ENCODE assay signal across 17 cellular contexts in genomic region chr4:183287309-183287659, GRCh38. TPM values are rescaled to one million over a fixed set of nuclear protein-coding genes. Genes with fewer than 3 reads are reported as not detected.
A peak's percentile ranks its signal among the peaks of the same experiment; 100 is the strongest.
DNase-seq lines count a peak whose midpoint lies in the region; ATAC-seq, FAIRE-seq and TF ChIP-seq lines count a peak whose summit lies in the region.
"Had no signal": no experiment of that assay in that cellular context is flagged by ENCODE, and none has a peak within 500 bp of the region (broad histone marks: within the 10 kb centered on the region; RNA-seq: fewer than 3 reads in every experiment).

No MANE protein-coding gene starts in this region.

- TF ChIP-seq CTCF in WTC11 (IDR thresholded peaks at IDR 0.05), result no peak

- H3K27ac ChIP-seq in small intestine (ENCODE audit: low read depth in 1 of 2, low read length in 1 of 2), result no peak overlapping the region
- H3K27ac ChIP-seq: ascending aorta, gastrocnemius medialis, thoracic aorta had no signal

- H3K27ac Mint-ChIP-seq in WTC11, result no peak overlapping the region
- H3K27ac Mint-ChIP-seq: activated T-cell treated with anti-CD3 and anti-CD28 coated beads, Interleukin-2, amount 50 U/mL, for 24 hours; natural killer cell had no signal

- no peaks in the 10 kb centered on the region for H3K4me1 ChIP-seq in small intestine (ENCODE audit: control insufficient read depth in 2 of 2, insufficient read depth in 1 of 2, low read depth in 1 of 2, low read length in 1 of 2)
- H3K4me1 ChIP-seq: ascending aorta, gastrocnemius medialis had no signal

- no peak overlapping the region for H3K4me3 ChIP-seq in small intestine (ENCODE audit: low read depth in 1 of 2, low read length in 2 of 2)
- H3K4me3 ChIP-seq: ascending aorta, gastrocnemius medialis, thoracic aorta had no signal

- no peaks in the 10 kb centered on the region for H3K27me3 ChIP-seq in small intestine (ENCODE audit: control insufficient read depth in 2 of 2, insufficient read depth in 2 of 2, low read length in 2 of 2)
- H3K27me3 ChIP-seq: ascending aorta, gastrocnemius medialis had no signal

- WGBS in small intestine, 3 donors, result 7 to 59% (median 29%) methylated on average over 2 of the region's 2 CpGs

- no peak overlapping the region for H3K4me3 Mint-ChIP-seq in WTC11
- H3K4me3 Mint-ChIP-seq: activated T-cell treated with anti-CD3 and anti-CD28 coated beads, Interleukin-2, amount 50 U/mL, for 24 hours; natural killer cell had no signal

- H3K9me3 ChIP-seq in small intestine (ENCODE audit: control insufficient read depth, low read depth), result no peaks in the 10 kb centered on the region
- H3K9me3 ChIP-seq: ascending aorta, gastrocnemius medialis, SK-N-SH, thoracic aorta had no signal

- peaks cover 80% of the 10 kb centered on the region for H3K36me3 Mint-ChIP-seq in WTC11
- H3K36me3 Mint-ChIP-seq: natural killer cell had no signal

- no peaks in the 10 kb centered on the region for H3K27me3 Mint-ChIP-seq in WTC11 (ENCODE audit: low read depth)
- H3K27me3 Mint-ChIP-seq: activated T-cell treated with anti-CD3 and anti-CD28 coated beads, Interleukin-2, amount 50 U/mL, for 24 hours had no signal

- H3K4me1 Mint-ChIP-seq in WTC11, result no peaks in the 10 kb centered on the region
- H3K4me1 Mint-ChIP-seq: natural killer cell had no signal

- ATAC-seq in GM19324 (IDR thresholded peaks at IDR 0.05; ENCODE audit: low FRiP score, unreplicated experiment), result peak; percentile 80
- ATAC-seq in HG02588 (IDR thresholded peaks at IDR 0.05; ENCODE audit: unreplicated experiment), result peak; percentile 69
- ATAC-seq in HG03342 (IDR thresholded peaks at IDR 0.05; ENCODE audit: unreplicated experiment), result peak; percentile 81
- ATAC-seq in WTC11, result no peak
- ATAC-seq: gastrocnemius medialis, natural killer cell had no signal

- FAIRE-seq in small intestine (lab: Jason Lieb, UNC), result no peak

- POLR2A ChIA-PET in WTC11 (lab: Charles Lee), result no interaction called here

- no peaks in the 10 kb centered on the region for H3K9me3 Mint-ChIP-seq in WTC11
- H3K9me3 Mint-ChIP-seq: activated T-cell treated with anti-CD3 and anti-CD28 coated beads, Interleukin-2, amount 50 U/mL, for 24 hours; natural killer cell had no signal

- H3K36me3 ChIP-seq in small intestine (ENCODE audit: control insufficient read depth in 2 of 2, insufficient read depth in 2 of 2, low read length in 2 of 2), result no peaks in the 10 kb centered on the region

- CTCF ChIA-PET in WTC11 (lab: Charles Lee), result no interaction called here

- DNase-seq in small intestine (peak; percentile 60), NCI-H2029 (lab: John Stamatoyannopoulos, UW) (no peak), WTC11 (ENCODE audit: low spot score) (no peak), amniotic stem cell (lab: John Stamatoyannopoulos, UW) (no peak)
- DNase-seq: activated T-cell treated with anti-CD3 and anti-CD28 coated beads, Interleukin-2, amount 50 U/mL, for 24 hours; gastrocnemius medialis; HCEC 1CT; KBM-7; natural killer cell; NCI-H1694; SK-N-SH had no signal

TF ChIP-seq in WTC11, 78 proteins besides CTCF, POLR2A, EP300 and RAD21:
- no peak for TF ChIP-seq CREM (CRISPR knock-in tag; IDR thresholded peaks at IDR 0.05)
- TF ChIP-seq, protein P1, sequence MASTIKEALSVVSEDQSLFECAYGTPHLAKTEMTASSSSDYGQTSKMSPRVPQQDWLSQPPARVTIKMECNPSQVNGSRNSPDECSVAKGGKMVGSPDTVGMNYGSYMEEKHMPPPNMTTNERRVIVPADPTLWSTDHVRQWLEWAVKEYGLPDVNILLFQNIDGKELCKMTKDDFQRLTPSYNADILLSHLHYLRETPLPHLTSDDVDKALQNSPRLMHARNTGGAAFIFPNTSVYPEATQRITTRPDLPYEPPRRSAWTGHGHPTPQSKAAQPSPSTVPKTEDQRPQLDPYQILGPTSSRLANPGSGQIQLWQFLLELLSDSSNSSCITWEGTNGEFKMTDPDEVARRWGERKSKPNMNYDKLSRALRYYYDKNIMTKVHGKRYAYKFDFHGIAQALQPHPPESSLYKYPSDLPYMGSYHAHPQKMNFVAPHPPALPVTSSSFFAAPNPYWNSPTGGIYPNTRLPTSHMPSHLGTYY (CRISPR knock-in tag; IDR thresholded peaks at IDR 0.05), result no peak
- no peak for TF ChIP-seq TEAD1 (CRISPR knock-in tag; IDR thresholded peaks at IDR 0.05)
- no peak for TF ChIP-seq CBFB (CRISPR knock-in tag; IDR thresholded peaks at IDR 0.05; ENCODE audit: low read depth)
- TF ChIP-seq, protein P2, sequence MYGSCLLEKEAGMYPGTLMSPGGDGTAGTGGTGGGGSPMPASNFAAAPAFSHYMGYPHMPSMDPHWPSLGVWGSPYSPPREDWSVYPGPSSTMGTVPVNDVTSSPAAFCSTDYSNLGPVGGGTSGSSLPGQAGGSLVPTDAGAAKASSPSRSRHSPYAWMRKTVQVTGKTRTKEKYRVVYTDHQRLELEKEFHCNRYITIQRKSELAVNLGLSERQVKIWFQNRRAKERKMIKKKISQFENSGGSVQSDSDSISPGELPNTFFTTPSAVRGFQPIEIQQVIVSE (CRISPR knock-in tag; IDR thresholded peaks at IDR 0.05; ENCODE audit: borderline replicate concordance), result no peak
- no peak for TF ChIP-seq ZNF121 (CRISPR knock-in tag; IDR thresholded peaks at IDR 0.05)

RNA-seq across cellular contexts. Expression of gene CLDN22, which starts 32.8 kb away (rescaled TPM):
- polyA plus RNA-seq in small intestine, result under 1 TPM in 1 of 3 donors, not detected in 2; 0.03 TPM
- total RNA-seq in WTC11 (2021), result not detected in 3 replicates
- total RNA-seq: ascending aorta, gastrocnemius medialis, kidney epithelial cell, thoracic aorta had no signal

RNA-seq across cellular contexts. Expression of gene CLDN24, which starts 34.9 kb away (rescaled TPM):
- polyA plus RNA-seq in small intestine, result not detected
- total RNA-seq in WTC11 (2021), result not detected in 3 replicates
- total RNA-seq: ascending aorta, gastrocnemius medialis, kidney epithelial cell, thoracic aorta had no signal
- polyA plus RNA-seq: SK-N-SH had no signal
